ENCODE assay signal across 1 cellular context in genomic region chr17:40443196-40443987, GRCh38.
TF ChIP-seq lines count a peak whose summit lies in the region.

Gene IGFBP4, plus strand, starts transcription at chr17:40443450. Its CDS starts 286 bp downstream, at chr17:40443736.

TF ChIP-seq in HepG2, 621 proteins besides CTCF, POLR2A, EP300 and RAD21 (continued from another document and continues in another):
- peak; percentile 55 for TF ChIP-seq ARID5B (CRISPR knock-in tag; IDR thresholded peaks at IDR 0.05)
- peak; percentile 42; the same call in 1 of the 2 replicates for TF ChIP-seq E2F1 (CRISPR knock-in tag; IDR thresholded peaks at IDR 0.05)
- no peak for TF ChIP-seq PREB (CRISPR knock-in tag; IDR thresholded peaks at IDR 0.05)
- TF ChIP-seq ZNF20 (CRISPR knock-in tag; IDR thresholded peaks at IDR 0.05) = no peak
- no peak for TF ChIP-seq HOMEZ (CRISPR knock-in tag; IDR thresholded peaks at IDR 0.05; ENCODE audit: low read depth)
- no peak for TF ChIP-seq ZFP37 (CRISPR knock-in tag; IDR thresholded peaks at IDR 0.05; ENCODE audit: borderline replicate concordance)
- TF ChIP-seq ZUFSP (CRISPR knock-in tag; IDR thresholded peaks at IDR 0.05; ENCODE audit: borderline replicate concordance) = no peak
- 0 out of 2 replicates have a peak, but pooled peaks have one; percentile 36 for TF ChIP-seq RELA (CRISPR knock-in tag; IDR thresholded peaks at IDR 0.05)
- peak; percentile 91 for TF ChIP-seq TFDP1 (CRISPR knock-in tag; IDR thresholded peaks at IDR 0.05; ENCODE audit: borderline replicate concordance)
- TF ChIP-seq MAF1 (CRISPR knock-in tag; IDR thresholded peaks at IDR 0.05; ENCODE audit: borderline replicate concordance) = no peak
- TF ChIP-seq NR0B2 (CRISPR knock-in tag; IDR thresholded peaks at IDR 0.05) = peak; percentile 70
- TF ChIP-seq ZNF512 (CRISPR knock-in tag; IDR thresholded peaks at IDR 0.05) = 0 out of 2 replicates have a peak, but pooled peaks have one; percentile 61
- peak; percentile 81; the same call in 1 of the 2 replicates for TF ChIP-seq ZNF792 (CRISPR knock-in tag; IDR thresholded peaks at IDR 0.05)
- TF ChIP-seq ZNF564 (CRISPR knock-in tag; IDR thresholded peaks at IDR 0.05) = 0 out of 2 replicates have a peak, but pooled peaks have one; percentile 44
- TF ChIP-seq CHD4 (IDR thresholded peaks at IDR 0.05; ENCODE audit: borderline replicate concordance, low read length) = no peak
- no peak for TF ChIP-seq U2AF1 (optimal IDR thresholded peaks at IDR 0.05; ENCODE audit: low read depth, low read length)
- TF ChIP-seq SMYD3 (CRISPR knock-in tag; IDR thresholded peaks at IDR 0.05) = peak; percentile 58; the same call in 1 of the 2 replicates
- peak; percentile 60 for TF ChIP-seq IKZF4 (CRISPR knock-in tag; IDR thresholded peaks at IDR 0.05; ENCODE audit: borderline replicate concordance, low read depth, not compliant biosample characterization)
- TF ChIP-seq ISX (CRISPR knock-in tag; conservative IDR thresholded peaks at IDR 0.05) = peak; percentile 82
- TF ChIP-seq HNRNPUL1 (IDR thresholded peaks at IDR 0.05; ENCODE audit: low read depth, low read length) = no peak
- TF ChIP-seq ETV6 (CRISPR knock-in tag; conservative IDR thresholded peaks at IDR 0.05) = peak; percentile 80; the same call in 1 of the 2 replicates
- 0 out of 2 replicates have a peak, but pooled peaks have one; percentile 38 for TF ChIP-seq KDM3A (CRISPR knock-in tag; IDR thresholded peaks at IDR 0.05; ENCODE audit: low read depth)
- no peak for TF ChIP-seq CEBPZ (IDR thresholded peaks at IDR 0.05; ENCODE audit: low read length)
- TF ChIP-seq XRCC5 (optimal IDR thresholded peaks at IDR 0.05; ENCODE audit: low read length) = peak; percentile 77
- TF ChIP-seq HMGXB3 (CRISPR knock-in tag; IDR thresholded peaks at IDR 0.05; ENCODE audit: borderline replicate concordance) = no peak
- TF ChIP-seq KAT2B (IDR thresholded peaks at IDR 0.05; ENCODE audit: borderline replicate concordance, low read depth, low read length) = no peak
- TF ChIP-seq ZNF556 (CRISPR knock-in tag; IDR thresholded peaks at IDR 0.05; ENCODE audit: borderline replicate concordance) = peak; percentile 77; the same call in 1 of the 2 replicates
